In the genomic region with DNA sequence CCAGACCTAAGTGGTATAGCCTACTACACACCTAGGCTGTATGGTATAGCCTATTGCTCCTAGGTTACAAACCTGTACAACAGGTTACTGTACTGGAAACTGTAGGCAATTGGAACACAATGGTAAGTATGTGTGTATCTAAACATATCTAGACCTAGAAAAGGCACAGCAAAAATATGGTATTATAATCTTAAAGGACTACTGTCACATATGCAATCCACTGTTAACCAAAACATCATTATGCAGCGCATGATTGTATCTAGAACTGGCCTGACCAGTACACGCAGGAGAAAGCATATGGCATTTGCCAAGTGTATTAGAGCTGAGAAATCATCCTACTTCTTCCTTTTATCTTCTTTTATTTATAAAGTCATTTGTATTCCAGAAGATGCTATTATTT, we compare ENCODE assay signal across 26 cellular contexts.
"Had no signal": no experiment of that assay in that cellular context is flagged by ENCODE, and none has a peak within 500 bp of the region (broad histone marks: within the 10 kb centered on the region; RNA-seq: fewer than 3 reads in every experiment).

No MANE protein-coding gene starts in this region.

- ATAC-seq: gastrocnemius medialis, heart right ventricle, left cardiac atrium, left lung, left ventricle myocardium superior, lower lobe of right lung, mucosa of descending colon had no signal

- H3K9me3 ChIP-seq: colonic mucosa, esophagus squamous epithelium, gastrocnemius medialis, heart right ventricle, left lung, lower lobe of right lung, mucosa of descending colon had no signal

- DNase-seq: colonic mucosa; cortex of kidney; dermis blood vessel endothelial cell; dorsolateral prefrontal cortex; effector CD4-positive, alpha-beta T cell; effector memory CD4-positive, alpha-beta T cell; erythroblast; esophagus squamous epithelium; foreskin fibroblast; foreskin melanocyte; gastrocnemius medialis; glutamatergic neuron; head of caudate nucleus; heart right ventricle; hippocampal formation; left cardiac atrium; left lung; left ventricle myocardium superior; lower lobe of right lung; mesenchymal stem cell; mucosa of descending colon; naive B cell had no signal

- FAIRE-seq: endothelial cell of umbilical vein, islet of Langerhans, keratinocyte had no signal

- H3K4me1 ChIP-seq: colonic mucosa, esophagus squamous epithelium, heart right ventricle, left lung, lower lobe of right lung had no signal

- H3K27ac ChIP-seq: colonic mucosa, dorsolateral prefrontal cortex, epithelial cell of prostate, esophagus squamous epithelium, gastrocnemius medialis, heart right ventricle, left lung, lower lobe of right lung had no signal

- H3K36me3 ChIP-seq: colonic mucosa, esophagus squamous epithelium, gastrocnemius medialis, heart right ventricle, left lung, lower lobe of right lung had no signal

- H3K27me3 ChIP-seq: colonic mucosa, dorsolateral prefrontal cortex, gastrocnemius medialis had no signal

- H3K4me3 ChIP-seq: colonic mucosa, dorsolateral prefrontal cortex, esophagus squamous epithelium, gastrocnemius medialis, heart right ventricle, left lung, lower lobe of right lung, mucosa of descending colon had no signal
